ENCODE assay signal across 27 cellular contexts in the genomic region with DNA sequence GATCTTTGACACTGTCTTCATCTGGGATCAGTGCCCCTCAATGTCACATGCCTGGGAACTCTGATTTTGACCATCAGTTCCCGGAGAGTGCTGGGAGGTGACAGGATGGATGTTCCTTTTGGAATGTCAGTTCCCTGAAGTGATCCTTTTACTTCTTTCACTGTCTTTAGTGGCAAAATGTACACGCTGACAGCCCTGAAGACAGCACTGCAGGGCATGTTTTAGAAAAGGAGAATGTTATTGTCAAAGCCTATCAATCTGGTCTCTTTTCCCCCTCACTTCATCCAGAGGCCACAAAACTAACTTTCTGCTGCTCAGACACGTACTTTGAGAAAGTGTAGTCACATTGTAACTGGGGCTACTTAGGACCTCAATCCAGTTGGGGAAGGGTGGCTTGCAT.
"Had no signal": no experiment of that assay in that cellular context is flagged by ENCODE, and none has a peak within 500 bp of the region (broad histone marks: within the 10 kb centered on the region; RNA-seq: fewer than 3 reads in every experiment).

No MANE protein-coding gene starts in this region.

- H3K27ac ChIP-seq: heart left ventricle, left ventricle myocardium inferior, neutrophil, parathyroid adenoma, psoas muscle, right atrium auricular region, skin epidermis, suprapubic skin, thoracic aorta, tibial artery, upper lobe of right lung had no signal

- H3K27me3 Mint-ChIP-seq: memory B cell had no signal

- H2AFZ ChIP-seq: parathyroid adenoma had no signal

- DNase-seq: heart left ventricle; islet precursor cell; left ventricle myocardium inferior; midbrain; mucosa of descending colon; naive thymus-derived CD4-positive, alpha-beta T cell; occipital lobe; psoas muscle; stimulated activated CD4-positive, alpha-beta T cell treated with anti-CD3 and anti-CD28 coated beads, Interleukin-12 subunit alpha, Interleukin-12 subunit beta, amount 100 ng/mL, for 4 hours; stimulated activated CD4-positive, alpha-beta T cell treated with anti-CD3 and anti-CD28 coated beads, Interleukin-15, amount 100 ng/mL, for 24 hours; stimulated activated CD4-positive, alpha-beta T cell treated with anti-CD3 and anti-CD28 coated beads, Interleukin-2, amount 100 ng/mL, for 24 hours; stimulated activated CD4-positive, alpha-beta T cell treated with anti-CD3 and anti-CD28 coated beads, Interleukin-4, amount 100 ng/mL, for 1 hour; stimulated activated naive B cell treated with anti-CD40 and anti-IgM and Interleukin-4, amounts not matched to agents 10 μg/mL and 1 μg/mL and 100 μg/mL, for 72 hours; tibial artery; trophoblast cell; upper lobe of right lung had no signal

- H3K27ac Mint-ChIP-seq: memory B cell; naive thymus-derived CD4-positive, alpha-beta T cell; natural killer cell treated with Interleukin-12 subunit alpha and Interleukin-12 subunit beta and Interleukin-15 and Interleukin-18, amount 100 ng/mL, for 72 hours; stimulated activated naive B cell treated with anti-CD40 and anti-IgM and Interleukin-4, amounts not matched to agents 10 μg/mL and 1 μg/mL and 100 μg/mL, for 72 hours; stimulated activated naive CD8-positive, alpha-beta T cell treated with anti-CD3 and anti-CD28 coated beads, Interleukin-15, Interleukin-2, amounts not matched to agents 100 ng/mL and 50 ng/mL, for 24 hours had no signal

- H3K4me1 Mint-ChIP-seq: memory B cell; stimulated activated naive B cell treated with anti-CD40 and anti-IgM and Interleukin-4, amounts not matched to agents 10 μg/mL and 1 μg/mL and 100 μg/mL, for 72 hours had no signal

- ATAC-seq: heart left ventricle; mucosa of descending colon; naive thymus-derived CD4-positive, alpha-beta T cell; natural killer cell treated with Interleukin-12 subunit alpha and Interleukin-12 subunit beta and Interleukin-15 and Interleukin-18, amount 100 ng/mL, for 72 hours; psoas muscle; sciatic nerve; stimulated activated naive B cell treated with anti-CD40 and anti-IgM and Interleukin-4, amounts not matched to agents 10 μg/mL and 1 μg/mL and 100 μg/mL, for 72 hours; upper lobe of right lung had no signal

- H3K4me3 ChIP-seq: heart left ventricle, left ventricle myocardium inferior, mucosa of descending colon, psoas muscle, right atrium auricular region, skin epidermis, suprapubic skin, thoracic aorta, tibial artery, upper lobe of right lung had no signal

- H3K79me2 ChIP-seq: parathyroid adenoma had no signal

- H3K9me3 ChIP-seq: heart left ventricle, left ventricle myocardium inferior, mucosa of descending colon, neutrophil, psoas muscle, right atrium auricular region, suprapubic skin, thoracic aorta, tibial artery, upper lobe of right lung had no signal

- H3K9ac ChIP-seq: parathyroid adenoma had no signal

- H3K36me3 ChIP-seq: heart left ventricle, left ventricle myocardium inferior, neutrophil, right atrium auricular region, suprapubic skin, thoracic aorta, tibial artery, upper lobe of right lung had no signal

- H3K36me3 Mint-ChIP-seq: memory B cell; naive thymus-derived CD4-positive, alpha-beta T cell; natural killer cell treated with Interleukin-12 subunit alpha and Interleukin-12 subunit beta and Interleukin-15 and Interleukin-18, amount 100 ng/mL, for 72 hours; stimulated activated naive B cell treated with anti-CD40 and anti-IgM and Interleukin-4, amounts not matched to agents 10 μg/mL and 1 μg/mL and 100 μg/mL, for 72 hours had no signal

- H3K27me3 ChIP-seq: right atrium auricular region, suprapubic skin, tibial artery, upper lobe of right lung had no signal

- H3K4me1 ChIP-seq: heart left ventricle, left ventricle myocardium inferior, psoas muscle, right atrium auricular region, suprapubic skin, tibial artery, upper lobe of right lung had no signal

- H3K4me3 Mint-ChIP-seq: memory B cell; naive thymus-derived CD4-positive, alpha-beta T cell; natural killer cell treated with Interleukin-12 subunit alpha and Interleukin-12 subunit beta and Interleukin-15 and Interleukin-18, amount 100 ng/mL, for 72 hours; neural crest cell; stimulated activated naive B cell treated with anti-CD40 and anti-IgM and Interleukin-4, amounts not matched to agents 10 μg/mL and 1 μg/mL and 100 μg/mL, for 72 hours; stimulated activated naive CD8-positive, alpha-beta T cell treated with anti-CD3 and anti-CD28 coated beads, Interleukin-15, Interleukin-2, amounts not matched to agents 100 ng/mL and 50 ng/mL, for 24 hours had no signal

- H3K9me3 Mint-ChIP-seq: memory B cell; naive thymus-derived CD4-positive, alpha-beta T cell; natural killer cell treated with Interleukin-12 subunit alpha and Interleukin-12 subunit beta and Interleukin-15 and Interleukin-18, amount 100 ng/mL, for 72 hours; neural crest cell; stimulated activated naive B cell treated with anti-CD40 and anti-IgM and Interleukin-4, amounts not matched to agents 10 μg/mL and 1 μg/mL and 100 μg/mL, for 72 hours; stimulated activated naive CD8-positive, alpha-beta T cell treated with anti-CD3 and anti-CD28 coated beads, Interleukin-15, Interleukin-2, amounts not matched to agents 100 ng/mL and 50 ng/mL, for 24 hours had no signal
